22 cellular contexts compared by ENCODE assay signal in the genomic region with DNA sequence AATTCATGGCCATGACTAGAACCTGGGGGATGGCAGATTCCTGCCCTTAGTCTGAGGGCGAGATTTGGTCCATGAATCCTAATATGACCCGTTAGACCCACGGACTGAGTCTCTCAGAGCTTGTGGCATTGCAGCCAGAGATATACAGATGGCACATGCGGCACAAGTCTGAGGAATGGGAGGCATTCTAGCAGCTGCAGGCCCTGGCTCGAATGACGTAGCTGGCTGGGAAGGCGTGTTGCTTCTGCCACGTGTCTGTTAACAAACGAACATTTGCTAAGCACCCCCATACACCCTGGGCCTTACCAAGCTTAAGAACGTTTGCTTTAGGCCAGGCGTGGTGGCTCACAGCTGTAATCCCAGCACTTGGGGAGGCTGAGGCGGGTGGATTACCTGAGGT.
"Had no signal": no experiment of that assay in that cellular context is flagged by ENCODE, and none has a peak within 500 bp of the region (broad histone marks: within the 10 kb centered on the region; RNA-seq: fewer than 3 reads in every experiment).

No MANE protein-coding gene starts in this region.

- DNase-seq: effector memory CD8-positive, alpha-beta T cell; glutamatergic neuron; islet precursor cell; left cardiac atrium; left ventricle myocardium inferior; lower lobe of right lung; naive thymus-derived CD4-positive, alpha-beta T cell; posterior cingulate gyrus; sigmoid colon; small intestine; stimulated activated CD4-positive, alpha-beta T cell treated with anti-CD3 and anti-CD28 coated beads, Interleukin-12 subunit alpha, Interleukin-12 subunit beta, amount 100 ng/mL, for 4 hours; stimulated activated naive CD4-positive, alpha-beta T cell treated with Interleukin-2 at 50 U/mL for 16 hours; tibial artery; upper lobe of left lung; uterus had no signal

- H3K4me1 ChIP-seq: gastroesophageal sphincter, lower lobe of right lung, sigmoid colon, suprapubic skin, upper lobe of left lung, uterus had no signal

- H3K36me3 ChIP-seq: esophagus muscularis mucosa, gastroesophageal sphincter, left ventricle myocardium inferior, lower lobe of right lung, right atrium auricular region, sigmoid colon, suprapubic skin, tibial artery, upper lobe of left lung, uterus had no signal

- H3K27me3 ChIP-seq: esophagus muscularis mucosa, gastroesophageal sphincter, right atrium auricular region, sigmoid colon, suprapubic skin, tibial artery, upper lobe of left lung, uterus had no signal

- H3K9me3 ChIP-seq: esophagus muscularis mucosa, gastroesophageal sphincter, left ventricle myocardium inferior, lower lobe of right lung, right atrium auricular region, sigmoid colon, suprapubic skin, tibial artery, upper lobe of left lung, uterus had no signal

- H3K27ac ChIP-seq: epithelial cell of prostate, esophagus muscularis mucosa, gastroesophageal sphincter, left ventricle myocardium inferior, lower lobe of right lung, sigmoid colon, suprapubic skin, tibial artery, upper lobe of left lung, uterus had no signal

- ATAC-seq: effector memory CD8-positive, alpha-beta T cell; gastroesophageal sphincter; left cardiac atrium; lower lobe of right lung; naive thymus-derived CD4-positive, alpha-beta T cell had no signal

- H3K4me3 ChIP-seq: esophagus muscularis mucosa, gastroesophageal sphincter, left ventricle myocardium inferior, lower lobe of right lung, right atrium auricular region, sigmoid colon, suprapubic skin, tibial artery, upper lobe of left lung, uterus had no signal

- H3K4me3 Mint-ChIP-seq: effector memory CD8-positive, alpha-beta T cell; memory B cell; mesothelial cell of epicardium; naive thymus-derived CD4-positive, alpha-beta T cell had no signal

- H3K36me3 Mint-ChIP-seq: memory B cell, mesothelial cell of epicardium had no signal

- H3K9me3 Mint-ChIP-seq: effector memory CD8-positive, alpha-beta T cell; memory B cell; mesothelial cell of epicardium had no signal

- H3K27me3 Mint-ChIP-seq: memory B cell; naive thymus-derived CD4-positive, alpha-beta T cell had no signal

- H3K27ac Mint-ChIP-seq: effector memory CD8-positive, alpha-beta T cell; memory B cell; mesothelial cell of epicardium; naive thymus-derived CD4-positive, alpha-beta T cell had no signal
